ENCODE assay signal across 1 cellular context in the genomic region with DNA sequence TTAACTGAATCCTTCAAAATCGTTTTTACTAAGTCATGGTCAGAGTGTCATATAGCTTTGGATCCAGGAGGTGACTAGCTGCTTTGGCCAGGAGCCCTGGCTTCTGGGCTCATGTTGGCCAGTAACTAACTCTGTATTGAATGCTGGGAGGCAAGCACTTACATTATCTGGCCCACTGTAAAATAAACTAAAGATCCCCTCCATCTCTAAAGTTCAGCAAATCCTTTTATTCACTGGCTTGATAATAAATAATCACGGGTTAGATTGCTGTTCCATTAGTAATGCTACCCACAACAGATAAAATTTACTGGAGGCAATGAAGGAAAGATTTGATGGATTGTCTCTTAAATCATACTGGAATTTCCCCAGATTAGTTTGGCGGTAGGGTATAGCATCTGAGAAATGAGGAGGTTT.
TF ChIP-seq lines count a peak whose summit lies in the region.

No MANE protein-coding gene starts in this region.

TF ChIP-seq in GM23338, 12 proteins besides CTCF, POLR2A, EP300 and RAD21 (continued from another document):
- TF ChIP-seq, protein P1, sequence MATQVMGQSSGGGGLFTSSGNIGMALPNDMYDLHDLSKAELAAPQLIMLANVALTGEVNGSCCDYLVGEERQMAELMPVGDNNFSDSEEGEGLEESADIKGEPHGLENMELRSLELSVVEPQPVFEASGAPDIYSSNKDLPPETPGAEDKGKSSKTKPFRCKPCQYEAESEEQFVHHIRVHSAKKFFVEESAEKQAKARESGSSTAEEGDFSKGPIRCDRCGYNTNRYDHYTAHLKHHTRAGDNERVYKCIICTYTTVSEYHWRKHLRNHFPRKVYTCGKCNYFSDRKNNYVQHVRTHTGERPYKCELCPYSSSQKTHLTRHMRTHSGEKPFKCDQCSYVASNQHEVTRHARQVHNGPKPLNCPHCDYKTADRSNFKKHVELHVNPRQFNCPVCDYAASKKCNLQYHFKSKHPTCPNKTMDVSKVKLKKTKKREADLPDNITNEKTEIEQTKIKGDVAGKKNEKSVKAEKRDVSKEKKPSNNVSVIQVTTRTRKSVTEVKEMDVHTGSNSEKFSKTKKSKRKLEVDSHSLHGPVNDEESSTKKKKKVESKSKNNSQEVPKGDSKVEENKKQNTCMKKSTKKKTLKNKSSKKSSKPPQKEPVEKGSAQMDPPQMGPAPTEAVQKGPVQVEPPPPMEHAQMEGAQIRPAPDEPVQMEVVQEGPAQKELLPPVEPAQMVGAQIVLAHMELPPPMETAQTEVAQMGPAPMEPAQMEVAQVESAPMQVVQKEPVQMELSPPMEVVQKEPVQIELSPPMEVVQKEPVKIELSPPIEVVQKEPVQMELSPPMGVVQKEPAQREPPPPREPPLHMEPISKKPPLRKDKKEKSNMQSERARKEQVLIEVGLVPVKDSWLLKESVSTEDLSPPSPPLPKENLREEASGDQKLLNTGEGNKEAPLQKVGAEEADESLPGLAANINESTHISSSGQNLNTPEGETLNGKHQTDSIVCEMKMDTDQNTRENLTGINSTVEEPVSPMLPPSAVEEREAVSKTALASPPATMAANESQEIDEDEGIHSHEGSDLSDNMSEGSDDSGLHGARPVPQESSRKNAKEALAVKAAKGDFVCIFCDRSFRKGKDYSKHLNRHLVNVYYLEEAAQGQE (IDR thresholded peaks at IDR 0.05; ENCODE audit: unreplicated experiment): no peak
- TF ChIP-seq STAT1 (IDR thresholded peaks at IDR 0.05; ENCODE audit: unreplicated experiment): no peak
- TF ChIP-seq, protein P2, sequence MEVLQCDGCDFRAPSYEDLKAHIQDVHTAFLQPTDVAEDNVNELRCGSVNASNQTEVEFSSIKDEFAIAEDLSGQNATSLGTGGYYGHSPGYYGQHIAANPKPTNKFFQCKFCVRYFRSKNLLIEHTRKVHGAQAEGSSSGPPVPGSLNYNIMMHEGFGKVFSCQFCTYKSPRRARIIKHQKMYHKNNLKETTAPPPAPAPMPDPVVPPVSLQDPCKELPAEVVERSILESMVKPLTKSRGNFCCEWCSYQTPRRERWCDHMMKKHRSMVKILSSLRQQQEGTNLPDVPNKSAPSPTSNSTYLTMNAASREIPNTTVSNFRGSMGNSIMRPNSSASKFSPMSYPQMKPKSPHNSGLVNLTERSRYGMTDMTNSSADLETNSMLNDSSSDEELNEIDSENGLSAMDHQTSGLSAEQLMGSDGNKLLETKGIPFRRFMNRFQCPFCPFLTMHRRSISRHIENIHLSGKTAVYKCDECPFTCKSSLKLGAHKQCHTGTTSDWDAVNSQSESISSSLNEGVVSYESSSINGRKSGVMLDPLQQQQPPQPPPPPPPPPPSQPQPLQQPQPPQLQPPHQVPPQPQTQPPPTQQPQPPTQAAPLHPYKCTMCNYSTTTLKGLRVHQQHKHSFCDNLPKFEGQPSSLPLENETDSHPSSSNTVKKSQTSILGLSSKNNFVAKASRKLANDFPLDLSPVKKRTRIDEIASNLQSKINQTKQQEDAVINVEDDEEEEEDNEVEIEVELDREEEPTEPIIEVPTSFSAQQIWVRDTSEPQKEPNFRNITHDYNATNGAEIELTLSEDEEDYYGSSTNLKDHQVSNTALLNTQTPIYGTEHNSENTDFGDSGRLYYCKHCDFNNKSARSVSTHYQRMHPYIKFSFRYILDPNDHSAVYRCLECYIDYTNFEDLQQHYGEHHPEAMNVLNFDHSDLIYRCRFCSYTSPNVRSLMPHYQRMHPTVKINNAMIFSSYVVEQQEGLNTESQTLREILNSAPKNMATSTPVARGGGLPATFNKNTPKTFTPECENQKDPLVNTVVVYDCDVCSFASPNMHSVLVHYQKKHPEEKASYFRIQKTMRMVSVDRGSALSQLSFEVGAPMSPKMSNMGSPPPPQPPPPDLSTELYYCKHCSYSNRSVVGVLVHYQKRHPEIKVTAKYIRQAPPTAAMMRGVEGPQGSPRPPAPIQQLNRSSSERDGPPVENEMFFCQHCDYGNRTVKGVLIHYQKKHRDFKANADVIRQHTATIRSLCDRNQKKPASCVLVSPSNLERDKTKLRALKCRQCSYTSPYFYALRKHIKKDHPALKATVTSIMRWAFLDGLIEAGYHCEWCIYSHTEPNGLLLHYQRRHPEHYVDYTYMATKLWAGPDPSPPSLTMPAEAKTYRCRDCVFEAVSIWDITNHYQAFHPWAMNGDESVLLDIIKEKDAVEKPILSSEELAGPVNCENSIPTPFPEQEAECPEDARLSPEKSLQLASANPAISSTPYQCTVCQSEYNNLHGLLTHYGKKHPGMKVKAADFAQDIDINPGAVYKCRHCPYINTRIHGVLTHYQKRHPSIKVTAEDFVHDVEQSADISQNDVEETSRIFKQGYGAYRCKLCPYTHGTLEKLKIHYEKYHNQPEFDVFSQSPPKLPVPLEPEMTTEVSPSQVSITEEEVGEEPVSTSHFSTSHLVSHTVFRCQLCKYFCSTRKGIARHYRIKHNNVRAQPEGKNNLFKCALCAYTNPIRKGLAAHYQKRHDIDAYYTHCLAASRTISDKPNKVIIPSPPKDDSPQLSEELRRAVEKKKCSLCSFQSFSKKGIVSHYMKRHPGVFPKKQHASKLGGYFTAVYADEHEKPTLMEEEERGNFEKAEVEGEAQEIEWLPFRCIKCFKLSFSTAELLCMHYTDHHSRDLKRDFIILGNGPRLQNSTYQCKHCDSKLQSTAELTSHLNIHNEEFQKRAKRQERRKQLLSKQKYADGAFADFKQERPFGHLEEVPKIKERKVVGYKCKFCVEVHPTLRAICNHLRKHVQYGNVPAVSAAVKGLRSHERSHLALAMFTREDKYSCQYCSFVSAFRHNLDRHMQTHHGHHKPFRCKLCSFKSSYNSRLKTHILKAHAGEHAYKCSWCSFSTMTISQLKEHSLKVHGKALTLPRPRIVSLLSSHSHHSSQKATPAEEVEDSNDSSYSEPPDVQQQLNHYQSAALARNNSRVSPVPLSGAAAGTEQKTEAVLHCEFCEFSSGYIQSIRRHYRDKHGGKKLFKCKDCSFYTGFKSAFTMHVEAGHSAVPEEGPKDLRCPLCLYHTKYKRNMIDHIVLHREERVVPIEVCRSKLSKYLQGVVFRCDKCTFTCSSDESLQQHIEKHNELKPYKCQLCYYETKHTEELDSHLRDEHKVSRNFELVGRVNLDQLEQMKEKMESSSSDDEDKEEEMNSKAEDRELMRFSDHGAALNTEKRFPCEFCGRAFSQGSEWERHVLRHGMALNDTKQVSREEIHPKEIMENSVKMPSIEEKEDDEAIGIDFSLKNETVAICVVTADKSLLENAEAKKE (CRISPR knock-in tag; IDR thresholded peaks at IDR 0.05): no peak
